20 cellular contexts compared by ENCODE assay signal in the genomic region with DNA sequence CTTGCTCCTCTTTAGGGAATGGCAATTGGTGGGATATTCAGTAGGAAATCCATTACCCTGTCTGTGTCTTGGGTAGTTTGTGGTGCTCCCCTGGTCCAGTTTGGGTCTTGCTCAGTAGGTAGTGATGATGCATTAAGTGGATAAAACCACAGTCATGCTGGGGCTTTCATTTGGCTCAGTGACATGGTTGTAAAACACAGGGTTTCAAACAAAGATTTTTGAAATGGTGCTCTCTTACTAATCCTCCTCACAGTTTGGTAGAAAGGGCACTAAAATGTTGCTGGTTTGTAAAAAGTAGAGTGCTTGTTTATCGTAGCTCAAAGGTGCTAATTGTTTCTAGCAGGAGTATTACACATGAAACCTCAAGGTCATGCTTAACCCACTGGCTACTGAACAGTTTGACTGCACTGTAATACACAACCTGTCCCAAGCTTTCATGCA. TPM values are rescaled to one million over a fixed set of nuclear protein-coding genes. Genes with fewer than 3 reads are reported as not detected.
DNase-seq lines count a peak whose midpoint lies in the region; ATAC-seq, FAIRE-seq and TF ChIP-seq lines count a peak whose summit lies in the region.
"Had no signal": no experiment of that assay in that cellular context is flagged by ENCODE, and none has a peak within 500 bp of the region (broad histone marks: within the 10 kb centered on the region; RNA-seq: fewer than 3 reads in every experiment).

No MANE protein-coding gene starts in this region.

- peaks cover 15% of the 10 kb centered on the region for H3K79me2 ChIP-seq in astrocyte (ENCODE audit: insufficient read depth, low read length)

- H3K36me3 Mint-ChIP-seq in astrocyte (ENCODE audit: low read depth, unreplicated experiment), result peaks cover 5% of the 10 kb centered on the region

- no peak overlapping the region for H2BK12ac ChIP-seq in mesenchymal stem cell (ENCODE audit: low read length in 2 of 2)

- H3K23ac ChIP-seq in mesenchymal stem cell (ENCODE audit: low read length in 2 of 2), result no peak overlapping the region

- no peak overlapping the region for H2BK120ac ChIP-seq in mesenchymal stem cell (ENCODE audit: low read depth, low read length)

- FAIRE-seq in GM12891 (lab: Jason Lieb, UNC) (peak; percentile 48), astrocyte (lab: Jason Lieb, UNC) (no peak)

- H4K91ac ChIP-seq in mesenchymal stem cell (ENCODE audit: low read length), result no peak overlapping the region

- TF ChIP-seq POLR2A in GM12891 (IDR thresholded peaks at IDR 0.05; ENCODE audit: low read depth, low read length), result no peak

- H3K27ac ChIP-seq in astrocyte (ENCODE audit: low read depth, low read length), result no peak overlapping the region
- H3K27ac ChIP-seq in mesenchymal stem cell (ENCODE audit: low read length, poor library complexity, severe bottlenecking), result no peak overlapping the region
- H3K27ac ChIP-seq: lower lobe of right lung, tibial nerve had no signal

- H3K4ac ChIP-seq in mesenchymal stem cell (ENCODE audit: low read depth in 1 of 2, low read length in 2 of 2), result no peak overlapping the region

- no peaks in the 10 kb centered on the region for H3K9me3 Mint-ChIP-seq in astrocyte (ENCODE audit: unreplicated experiment)

- H2AK5ac ChIP-seq in mesenchymal stem cell (ENCODE audit: low read length, severe bottlenecking), result no peak overlapping the region

- DNase-seq in AG20443 (ENCODE audit: low spot score) (peak; percentile 54), GM12891 (ENCODE audit: insufficient read length, low spot score) (no peak), astrocyte (ENCODE audit: low read depth) (peak; percentile 49), mesenchymal stem cell (peak; percentile 18)
- DNase-seq: activated effector memory CD4-positive, alpha-beta T cell treated with Interleukin-2 at 50 U/mL for 16 hours; anterior cingulate cortex; CD4-positive, CD25-positive, alpha-beta regulatory T cell; cortex of kidney; DMS53; lower lobe of right lung; naive thymus-derived CD4-positive, alpha-beta T cell; NCI-H1694 treated with DMSO at 0.1 percent for 48 hours; NCI-H226; T-cell had no signal

- no peak for TF ChIP-seq CTCF in astrocyte (IDR thresholded peaks at IDR 0.05; ENCODE audit: insufficient read depth, low read depth, low read length)

- H3K4me3 ChIP-seq in astrocyte (ENCODE audit: insufficient read depth, low read depth, low read length) (no peak overlapping the region), mesenchymal stem cell (ENCODE audit: insufficient read depth in 1 of 2, low read depth in 1 of 2, low read length in 2 of 2) (no peak overlapping the region)
- H3K4me3 ChIP-seq: lower lobe of right lung, tibial nerve had no signal

- H4K20me1 ChIP-seq in astrocyte (ENCODE audit: insufficient read depth, low read length), result peaks cover 32% of the 10 kb centered on the region

- H3K4me1 Mint-ChIP-seq in astrocyte (ENCODE audit: low read depth, unreplicated experiment), result peaks cover 6% of the 10 kb centered on the region

- H3K36me3 ChIP-seq in astrocyte (ENCODE audit: insufficient read depth, low read length) (no peaks in the 10 kb centered on the region), mesenchymal stem cell (ENCODE audit: control insufficient read depth in 1 of 2, insufficient read depth in 2 of 2, low read depth in 1 of 2, low read length in 2 of 2) (no peaks in the 10 kb centered on the region)
- H3K36me3 ChIP-seq: lower lobe of right lung had no signal

- H4K8ac ChIP-seq in mesenchymal stem cell (ENCODE audit: low read length), result no peak overlapping the region

- no peaks in the 10 kb centered on the region for H3K27me3 Mint-ChIP-seq in astrocyte (ENCODE audit: low read depth, unreplicated experiment)
- H3K27me3 Mint-ChIP-seq: CD4-positive, CD25-positive, alpha-beta regulatory T cell; naive thymus-derived CD4-positive, alpha-beta T cell; progenitor cell of endocrine pancreas; stimulated activated memory B cell treated with anti-CD40 and anti-IgM and Interleukin-4, amounts not matched to agents 10 μg/mL and 1 μg/mL and 100 μg/mL, for 72 hours; T-cell had no signal

- no peak overlapping the region for H3K14ac ChIP-seq in mesenchymal stem cell (ENCODE audit: low read length in 2 of 2)

- no peaks in the 10 kb centered on the region for H3K4me1 ChIP-seq in astrocyte (ENCODE audit: insufficient read depth, low read length)
- no peaks in the 10 kb centered on the region for H3K4me1 ChIP-seq in mesenchymal stem cell (ENCODE audit: control insufficient read depth, insufficient read depth, low read depth, low read length)
- H3K4me1 ChIP-seq: lower lobe of right lung had no signal

- H2BK15ac ChIP-seq in mesenchymal stem cell (ENCODE audit: low read depth, poor library complexity, severe bottlenecking), result no peak overlapping the region

- H3K79me1 ChIP-seq in mesenchymal stem cell (replicated peaks; ENCODE audit: low read length, poor library complexity, severe bottlenecking), result peaks cover 27% of the 10 kb centered on the region

- no peaks in the 10 kb centered on the region for H3K27me3 ChIP-seq in astrocyte (ENCODE audit: insufficient read depth, low read length)
- no peaks in the 10 kb centered on the region for H3K27me3 ChIP-seq in mesenchymal stem cell (ENCODE audit: control insufficient read depth in 1 of 2, insufficient read depth in 1 of 2, low read length in 2 of 2)
- H3K27me3 ChIP-seq: tibial nerve had no signal

- H2BK5ac ChIP-seq in mesenchymal stem cell (ENCODE audit: low read depth, low read length, poor library complexity, severe bottlenecking), result no peak overlapping the region

- H3K4me2 ChIP-seq in astrocyte (ENCODE audit: low read length), result no peak overlapping the region
- H3K4me2 ChIP-seq in mesenchymal stem cell (ENCODE audit: low read length, poor library complexity, severe bottlenecking), result no peak overlapping the region

- WGBS in mesenchymal stem cell, result 80% methylated on average over 1 of the region's 1 CpG

- no peaks in the 10 kb centered on the region for H3K9me3 ChIP-seq in astrocyte (ENCODE audit: insufficient read depth, low read depth, low read length)
- H3K9me3 ChIP-seq in mesenchymal stem cell (ENCODE audit: control insufficient read depth, low read length), result no peaks in the 10 kb centered on the region
- H3K9me3 ChIP-seq: lower lobe of right lung, tibial nerve had no signal

- no peak overlapping the region for H2AFZ ChIP-seq in astrocyte (ENCODE audit: low read depth, low read length)
- H2AFZ ChIP-seq in mesenchymal stem cell (ENCODE audit: low read depth, low read length), result no peak overlapping the region

- no peak overlapping the region for H3K27ac Mint-ChIP-seq in astrocyte (ENCODE audit: unreplicated experiment)
- H3K27ac Mint-ChIP-seq: naive thymus-derived CD4-positive, alpha-beta T cell; progenitor cell of endocrine pancreas; stimulated activated memory B cell treated with anti-CD40 and anti-IgM and Interleukin-4, amounts not matched to agents 10 μg/mL and 1 μg/mL and 100 μg/mL, for 72 hours; T-cell had no signal

- H3K4me3 Mint-ChIP-seq in astrocyte (ENCODE audit: unreplicated experiment), result no peak overlapping the region
- H3K4me3 Mint-ChIP-seq: CD4-positive, CD25-positive, alpha-beta regulatory T cell; stimulated activated memory B cell treated with anti-CD40 and anti-IgM and Interleukin-4, amounts not matched to agents 10 μg/mL and 1 μg/mL and 100 μg/mL, for 72 hours; T-cell had no signal

- H3K9ac ChIP-seq in astrocyte (ENCODE audit: low read length) (no peak overlapping the region), mesenchymal stem cell (ENCODE audit: low read length) (no peak overlapping the region)

- ATAC-seq in SK-N-SH treated with all-trans-retinoic acid at 6 μM for 48 hours (no peak), HG02610 (IDR thresholded peaks at IDR 0.05; ENCODE audit: unreplicated experiment) (no peak), HG02852 (IDR thresholded peaks at IDR 0.05; ENCODE audit: unreplicated experiment) (no peak)
- ATAC-seq: lower lobe of right lung; naive thymus-derived CD4-positive, alpha-beta T cell; stimulated activated memory B cell treated with anti-CD40 and anti-IgM and Interleukin-4, amounts not matched to agents 10 μg/mL and 1 μg/mL and 100 μg/mL, for 72 hours; T-cell had no signal

- no peak overlapping the region for H3K18ac ChIP-seq in mesenchymal stem cell (ENCODE audit: low read depth in 1 of 2, low read length in 2 of 2)

TF ChIP-seq in GM12891, 5 proteins besides CTCF, POLR2A, EP300 and RAD21:
- TF ChIP-seq PAX5 (IDR thresholded peaks at IDR 0.05; ENCODE audit: insufficient read depth, low read length, severe bottlenecking), result no peak
- no peak for TF ChIP-seq TAF1 (IDR thresholded peaks at IDR 0.05; ENCODE audit: low read depth, low read length)
- TF ChIP-seq POU2F2 (IDR thresholded peaks at IDR 0.05; ENCODE audit: low read depth, low read length), result no peak
- no peak for TF ChIP-seq POLR2AphosphoS5 (IDR thresholded peaks at IDR 0.05; ENCODE audit: low read depth, low read length)
- no peak for TF ChIP-seq SPI1 (IDR thresholded peaks at IDR 0.05; ENCODE audit: low read depth, low read length)
TF ChIP-seq in GM12891: peak in this region for 0.

TF ChIP-seq in SK-N-SH treated with all-trans-retinoic acid at 6 μM for 48 hours, 23 proteins besides CTCF, POLR2A, EP300 and RAD21 (continues in another document):
- TF ChIP-seq CSDC2 (CRISPR knock-in tag; IDR thresholded peaks at IDR 0.05), result no peak
- no peak for TF ChIP-seq ZFP30 (CRISPR knock-in tag; IDR thresholded peaks at IDR 0.05)
- TF ChIP-seq ESRRG (CRISPR knock-in tag; IDR thresholded peaks at IDR 0.05), result no peak
- TF ChIP-seq CSRNP3 (CRISPR knock-in tag; IDR thresholded peaks at IDR 0.05), result no peak
- no peak for TF ChIP-seq GLIS3 (CRISPR knock-in tag; IDR thresholded peaks at IDR 0.05)

RNA-seq across cellular contexts. Expression of gene BBX, which starts 22.9 kb away (rescaled TPM):
- polyA plus RNA-seq in GM12891 (2012; ENCODE audit: low read depth, missing spikeins), result 11.1 TPM
- total RNA-seq in astrocyte, result 91.6 and 101 TPM in 2 replicates
- polyA plus RNA-seq in mesenchymal stem cell (2013, experiment 1 of 2), result 37.7 TPM
- polyA plus RNA-seq in mesenchymal stem cell (2013, experiment 2 of 2), result 38.4 TPM
